ENCODE assay signal across 2 cellular contexts in the genomic region with DNA sequence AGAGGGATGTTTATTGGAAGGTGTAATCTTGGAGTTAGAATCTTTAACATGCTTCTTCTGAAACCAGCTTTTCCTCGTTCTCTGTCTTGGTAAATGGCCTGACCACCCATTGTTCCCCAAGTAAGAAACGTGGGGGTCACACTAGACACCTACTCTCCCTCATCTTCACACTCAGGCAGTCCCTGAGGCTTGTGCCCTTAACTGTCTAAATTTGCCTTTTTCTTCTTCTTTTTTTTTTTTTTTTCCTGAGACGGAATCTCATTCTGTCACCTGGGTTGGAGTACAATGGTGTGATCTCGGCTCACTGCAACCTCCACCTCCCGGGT.
TF ChIP-seq lines count a peak whose summit lies in the region.

No MANE protein-coding gene starts in this region.

TF ChIP-seq in SK-N-SH treated with all-trans-retinoic acid at 6 μM for 48 hours, 23 proteins besides CTCF, POLR2A, EP300 and RAD21:
- TF ChIP-seq, protein P1, sequence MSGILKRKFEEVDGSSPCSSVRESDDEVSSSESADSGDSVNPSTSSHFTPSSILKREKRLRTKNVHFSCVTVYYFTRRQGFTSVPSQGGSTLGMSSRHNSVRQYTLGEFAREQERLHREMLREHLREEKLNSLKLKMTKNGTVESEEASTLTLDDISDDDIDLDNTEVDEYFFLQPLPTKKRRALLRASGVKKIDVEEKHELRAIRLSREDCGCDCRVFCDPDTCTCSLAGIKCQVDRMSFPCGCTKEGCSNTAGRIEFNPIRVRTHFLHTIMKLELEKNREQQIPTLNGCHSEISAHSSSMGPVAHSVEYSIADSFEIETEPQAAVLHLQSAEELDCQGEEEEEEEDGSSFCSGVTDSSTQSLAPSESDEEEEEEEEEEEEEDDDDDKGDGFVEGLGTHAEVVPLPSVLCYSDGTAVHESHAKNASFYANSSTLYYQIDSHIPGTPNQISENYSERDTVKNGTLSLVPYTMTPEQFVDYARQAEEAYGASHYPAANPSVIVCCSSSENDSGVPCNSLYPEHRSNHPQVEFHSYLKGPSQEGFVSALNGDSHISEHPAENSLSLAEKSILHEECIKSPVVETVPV (CRISPR knock-in tag; IDR thresholded peaks at IDR 0.05), result no peak
- TF ChIP-seq GLIS3 (CRISPR knock-in tag; IDR thresholded peaks at IDR 0.05) (no peak), PPARA (CRISPR knock-in tag; IDR thresholded peaks at IDR 0.05; ENCODE audit: borderline replicate concordance) (no peak), ZC3H10 (CRISPR knock-in tag; IDR thresholded peaks at IDR 0.05) (no peak), ZNF8 (CRISPR knock-in tag; IDR thresholded peaks at IDR 0.05) (no peak), ISL1 (CRISPR knock-in tag; IDR thresholded peaks at IDR 0.05) (no peak), OSR1 (CRISPR knock-in tag; IDR thresholded peaks at IDR 0.05) (no peak), BACH2 (CRISPR knock-in tag; IDR thresholded peaks at IDR 0.05; ENCODE audit: borderline replicate concordance) (no peak), ZFP30 (CRISPR knock-in tag; IDR thresholded peaks at IDR 0.05) (no peak), ESRRG (CRISPR knock-in tag; IDR thresholded peaks at IDR 0.05) (no peak), TCF4 (CRISPR knock-in tag; IDR thresholded peaks at IDR 0.05; ENCODE audit: borderline replicate concordance) (no peak), RARB (CRISPR knock-in tag; IDR thresholded peaks at IDR 0.05) (no peak)
- TF ChIP-seq, protein P2, sequence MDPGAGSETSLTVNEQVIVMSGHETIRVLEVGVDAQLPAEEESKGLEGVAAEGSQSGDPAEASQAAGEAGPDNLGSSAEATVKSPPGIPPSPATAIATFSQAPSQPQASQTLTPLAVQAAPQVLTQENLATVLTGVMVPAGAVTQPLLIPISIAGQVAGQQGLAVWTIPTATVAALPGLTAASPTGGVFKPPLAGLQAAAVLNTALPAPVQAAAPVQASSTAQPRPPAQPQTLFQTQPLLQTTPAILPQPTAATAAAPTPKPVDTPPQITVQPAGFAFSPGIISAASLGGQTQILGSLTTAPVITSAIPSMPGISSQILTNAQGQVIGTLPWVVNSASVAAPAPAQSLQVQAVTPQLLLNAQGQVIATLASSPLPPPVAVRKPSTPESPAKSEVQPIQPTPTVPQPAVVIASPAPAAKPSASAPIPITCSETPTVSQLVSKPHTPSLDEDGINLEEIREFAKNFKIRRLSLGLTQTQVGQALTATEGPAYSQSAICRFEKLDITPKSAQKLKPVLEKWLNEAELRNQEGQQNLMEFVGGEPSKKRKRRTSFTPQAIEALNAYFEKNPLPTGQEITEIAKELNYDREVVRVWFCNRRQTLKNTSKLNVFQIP (CRISPR knock-in tag; IDR thresholded peaks at IDR 0.05; ENCODE audit: borderline replicate concordance, low read depth), result no peak
- TF ChIP-seq, protein P3, sequence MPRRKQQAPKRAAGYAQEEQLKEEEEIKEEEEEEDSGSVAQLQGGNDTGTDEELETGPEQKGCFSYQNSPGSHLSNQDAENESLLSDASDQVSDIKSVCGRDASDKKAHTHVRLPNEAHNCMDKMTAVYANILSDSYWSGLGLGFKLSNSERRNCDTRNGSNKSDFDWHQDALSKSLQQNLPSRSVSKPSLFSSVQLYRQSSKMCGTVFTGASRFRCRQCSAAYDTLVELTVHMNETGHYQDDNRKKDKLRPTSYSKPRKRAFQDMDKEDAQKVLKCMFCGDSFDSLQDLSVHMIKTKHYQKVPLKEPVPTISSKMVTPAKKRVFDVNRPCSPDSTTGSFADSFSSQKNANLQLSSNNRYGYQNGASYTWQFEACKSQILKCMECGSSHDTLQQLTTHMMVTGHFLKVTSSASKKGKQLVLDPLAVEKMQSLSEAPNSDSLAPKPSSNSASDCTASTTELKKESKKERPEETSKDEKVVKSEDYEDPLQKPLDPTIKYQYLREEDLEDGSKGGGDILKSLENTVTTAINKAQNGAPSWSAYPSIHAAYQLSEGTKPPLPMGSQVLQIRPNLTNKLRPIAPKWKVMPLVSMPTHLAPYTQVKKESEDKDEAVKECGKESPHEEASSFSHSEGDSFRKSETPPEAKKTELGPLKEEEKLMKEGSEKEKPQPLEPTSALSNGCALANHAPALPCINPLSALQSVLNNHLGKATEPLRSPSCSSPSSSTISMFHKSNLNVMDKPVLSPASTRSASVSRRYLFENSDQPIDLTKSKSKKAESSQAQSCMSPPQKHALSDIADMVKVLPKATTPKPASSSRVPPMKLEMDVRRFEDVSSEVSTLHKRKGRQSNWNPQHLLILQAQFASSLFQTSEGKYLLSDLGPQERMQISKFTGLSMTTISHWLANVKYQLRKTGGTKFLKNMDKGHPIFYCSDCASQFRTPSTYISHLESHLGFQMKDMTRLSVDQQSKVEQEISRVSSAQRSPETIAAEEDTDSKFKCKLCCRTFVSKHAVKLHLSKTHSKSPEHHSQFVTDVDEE (CRISPR knock-in tag; IDR thresholded peaks at IDR 0.05), result no peak
- TF ChIP-seq, protein P4, sequence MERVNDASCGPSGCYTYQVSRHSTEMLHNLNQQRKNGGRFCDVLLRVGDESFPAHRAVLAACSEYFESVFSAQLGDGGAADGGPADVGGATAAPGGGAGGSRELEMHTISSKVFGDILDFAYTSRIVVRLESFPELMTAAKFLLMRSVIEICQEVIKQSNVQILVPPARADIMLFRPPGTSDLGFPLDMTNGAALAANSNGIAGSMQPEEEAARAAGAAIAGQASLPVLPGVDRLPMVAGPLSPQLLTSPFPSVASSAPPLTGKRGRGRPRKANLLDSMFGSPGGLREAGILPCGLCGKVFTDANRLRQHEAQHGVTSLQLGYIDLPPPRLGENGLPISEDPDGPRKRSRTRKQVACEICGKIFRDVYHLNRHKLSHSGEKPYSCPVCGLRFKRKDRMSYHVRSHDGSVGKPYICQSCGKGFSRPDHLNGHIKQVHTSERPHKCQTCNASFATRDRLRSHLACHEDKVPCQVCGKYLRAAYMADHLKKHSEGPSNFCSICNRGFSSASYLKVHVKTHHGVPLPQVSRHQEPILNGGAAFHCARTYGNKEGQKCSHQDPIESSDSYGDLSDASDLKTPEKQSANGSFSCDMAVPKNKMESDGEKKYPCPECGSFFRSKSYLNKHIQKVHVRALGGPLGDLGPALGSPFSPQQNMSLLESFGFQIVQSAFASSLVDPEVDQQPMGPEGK (CRISPR knock-in tag; IDR thresholded peaks at IDR 0.05; ENCODE audit: borderline replicate concordance), result no peak

TF ChIP-seq in SK-N-SH, 30 proteins besides CTCF, POLR2A, EP300 and RAD21 (continued from another document):
- TF ChIP-seq NFIC (IDR thresholded peaks at IDR 0.05; ENCODE audit: borderline replicate concordance) (no peak), FOXJ3 (CRISPR knock-in tag; IDR thresholded peaks at IDR 0.05) (no peak), SIN3A (IDR thresholded peaks at IDR 0.05; ENCODE audit: borderline replicate concordance, low read depth, low read length) (no peak), RFX5 (IDR thresholded peaks at IDR 0.05; ENCODE audit: low read length) (no peak), FOSL2 (IDR thresholded peaks at IDR 0.05; ENCODE audit: borderline replicate concordance, low read depth) (no peak)
- TF ChIP-seq, protein P5, sequence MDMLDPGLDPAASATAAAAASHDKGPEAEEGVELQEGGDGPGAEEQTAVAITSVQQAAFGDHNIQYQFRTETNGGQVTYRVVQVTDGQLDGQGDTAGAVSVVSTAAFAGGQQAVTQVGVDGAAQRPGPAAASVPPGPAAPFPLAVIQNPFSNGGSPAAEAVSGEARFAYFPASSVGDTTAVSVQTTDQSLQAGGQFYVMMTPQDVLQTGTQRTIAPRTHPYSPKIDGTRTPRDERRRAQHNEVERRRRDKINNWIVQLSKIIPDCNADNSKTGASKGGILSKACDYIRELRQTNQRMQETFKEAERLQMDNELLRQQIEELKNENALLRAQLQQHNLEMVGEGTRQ (IDR thresholded peaks at IDR 0.05; ENCODE audit: borderline replicate concordance, low read depth, low read length), result no peak
- TF ChIP-seq, protein P6, sequence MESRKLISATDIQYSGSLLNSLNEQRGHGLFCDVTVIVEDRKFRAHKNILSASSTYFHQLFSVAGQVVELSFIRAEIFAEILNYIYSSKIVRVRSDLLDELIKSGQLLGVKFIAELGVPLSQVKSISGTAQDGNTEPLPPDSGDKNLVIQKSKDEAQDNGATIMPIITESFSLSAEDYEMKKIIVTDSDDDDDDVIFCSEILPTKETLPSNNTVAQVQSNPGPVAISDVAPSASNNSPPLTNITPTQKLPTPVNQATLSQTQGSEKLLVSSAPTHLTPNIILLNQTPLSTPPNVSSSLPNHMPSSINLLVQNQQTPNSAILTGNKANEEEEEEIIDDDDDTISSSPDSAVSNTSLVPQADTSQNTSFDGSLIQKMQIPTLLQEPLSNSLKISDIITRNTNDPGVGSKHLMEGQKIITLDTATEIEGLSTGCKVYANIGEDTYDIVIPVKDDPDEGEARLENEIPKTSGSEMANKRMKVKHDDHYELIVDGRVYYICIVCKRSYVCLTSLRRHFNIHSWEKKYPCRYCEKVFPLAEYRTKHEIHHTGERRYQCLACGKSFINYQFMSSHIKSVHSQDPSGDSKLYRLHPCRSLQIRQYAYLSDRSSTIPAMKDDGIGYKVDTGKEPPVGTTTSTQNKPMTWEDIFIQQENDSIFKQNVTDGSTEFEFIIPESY (IDR thresholded peaks at IDR 0.05; ENCODE audit: borderline replicate concordance, low read depth), result no peak
- TF ChIP-seq, protein P7, sequence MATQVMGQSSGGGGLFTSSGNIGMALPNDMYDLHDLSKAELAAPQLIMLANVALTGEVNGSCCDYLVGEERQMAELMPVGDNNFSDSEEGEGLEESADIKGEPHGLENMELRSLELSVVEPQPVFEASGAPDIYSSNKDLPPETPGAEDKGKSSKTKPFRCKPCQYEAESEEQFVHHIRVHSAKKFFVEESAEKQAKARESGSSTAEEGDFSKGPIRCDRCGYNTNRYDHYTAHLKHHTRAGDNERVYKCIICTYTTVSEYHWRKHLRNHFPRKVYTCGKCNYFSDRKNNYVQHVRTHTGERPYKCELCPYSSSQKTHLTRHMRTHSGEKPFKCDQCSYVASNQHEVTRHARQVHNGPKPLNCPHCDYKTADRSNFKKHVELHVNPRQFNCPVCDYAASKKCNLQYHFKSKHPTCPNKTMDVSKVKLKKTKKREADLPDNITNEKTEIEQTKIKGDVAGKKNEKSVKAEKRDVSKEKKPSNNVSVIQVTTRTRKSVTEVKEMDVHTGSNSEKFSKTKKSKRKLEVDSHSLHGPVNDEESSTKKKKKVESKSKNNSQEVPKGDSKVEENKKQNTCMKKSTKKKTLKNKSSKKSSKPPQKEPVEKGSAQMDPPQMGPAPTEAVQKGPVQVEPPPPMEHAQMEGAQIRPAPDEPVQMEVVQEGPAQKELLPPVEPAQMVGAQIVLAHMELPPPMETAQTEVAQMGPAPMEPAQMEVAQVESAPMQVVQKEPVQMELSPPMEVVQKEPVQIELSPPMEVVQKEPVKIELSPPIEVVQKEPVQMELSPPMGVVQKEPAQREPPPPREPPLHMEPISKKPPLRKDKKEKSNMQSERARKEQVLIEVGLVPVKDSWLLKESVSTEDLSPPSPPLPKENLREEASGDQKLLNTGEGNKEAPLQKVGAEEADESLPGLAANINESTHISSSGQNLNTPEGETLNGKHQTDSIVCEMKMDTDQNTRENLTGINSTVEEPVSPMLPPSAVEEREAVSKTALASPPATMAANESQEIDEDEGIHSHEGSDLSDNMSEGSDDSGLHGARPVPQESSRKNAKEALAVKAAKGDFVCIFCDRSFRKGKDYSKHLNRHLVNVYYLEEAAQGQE (IDR thresholded peaks at IDR 0.05; ENCODE audit: low read depth, low read length), result no peak
